In genomic region chr6:158143700-158144099, GRCh38 we compare ENCODE assay signal across 9 cellular contexts. TPM values are rescaled to one million over a fixed set of nuclear protein-coding genes. Genes with fewer than 3 reads are reported as not detected.
DNase-seq lines count a peak whose midpoint lies in the region; ATAC-seq and TF ChIP-seq lines count a peak whose summit lies in the region.
"Had no signal": no experiment of that assay in that cellular context is flagged by ENCODE, and none has a peak within 500 bp of the region (broad histone marks: within the 10 kb centered on the region; RNA-seq: fewer than 3 reads in every experiment).

No MANE protein-coding gene starts in this region.

- H3K4me2 ChIP-seq in DND-41 (ENCODE audit: insufficient read depth, low read length) = no peak overlapping the region

- peaks cover 31% of the 10 kb centered on the region for H3K36me3 Mint-ChIP-seq in HFFc6 (ENCODE audit: low read depth)
- peaks cover 51% of the 10 kb centered on the region for H3K36me3 Mint-ChIP-seq in activated T-helper 17 cell treated with anti-CD3 and anti-CD28 coated beads, Interleukin-2, amount 50 U/mL, for 72 hours (ENCODE audit: low read depth)

- H3K36me3 ChIP-seq in DND-41 (ENCODE audit: insufficient read depth, low read length) (peaks cover 39% of the 10 kb centered on the region), kidney epithelial cell (ENCODE audit: control insufficient read depth, insufficient read depth, low read length) (peaks cover 1% of the 10 kb centered on the region)

- H3K9ac ChIP-seq in DND-41 (ENCODE audit: low read depth, low read length) = no peak overlapping the region

- H3K27ac Mint-ChIP-seq in HFFc6 = no peak overlapping the region
- no peak overlapping the region for H3K27ac Mint-ChIP-seq in activated T-helper 17 cell treated with anti-CD3 and anti-CD28 coated beads, Interleukin-2, amount 50 U/mL, for 72 hours

- H3K4me1 ChIP-seq in DND-41 (ENCODE audit: insufficient read depth, low read length) = no peaks in the 10 kb centered on the region
- H3K4me1 ChIP-seq: vagina had no signal

- no peaks in the 10 kb centered on the region for H4K20me1 ChIP-seq in DND-41 (ENCODE audit: insufficient read depth, low read length)

- no peak overlapping the region for H3K27ac ChIP-seq in DND-41 (ENCODE audit: low read length)
- H3K27ac ChIP-seq: vagina had no signal

- H3K79me2 ChIP-seq in DND-41 (ENCODE audit: insufficient read depth, low read length) = no peaks in the 10 kb centered on the region

- H3K27me3 ChIP-seq in DND-41 (ENCODE audit: insufficient read depth, low read length, poor library complexity) (no peaks in the 10 kb centered on the region), kidney epithelial cell (ENCODE audit: control insufficient read depth, insufficient read depth, low read length) (no peaks in the 10 kb centered on the region)
- H3K27me3 ChIP-seq: vagina had no signal

- peaks cover 22% of the 10 kb centered on the region for H3K4me1 Mint-ChIP-seq in HFFc6 (ENCODE audit: low read depth)
- H3K4me1 Mint-ChIP-seq in activated T-helper 17 cell treated with anti-CD3 and anti-CD28 coated beads, Interleukin-2, amount 50 U/mL, for 72 hours = no peaks in the 10 kb centered on the region

- H2AFZ ChIP-seq in DND-41 (ENCODE audit: low read depth, low read length) = no peak overlapping the region

- H3K9me3 ChIP-seq in DND-41 (ENCODE audit: insufficient read depth, low read length, severe bottlenecking) = no peaks in the 10 kb centered on the region
- H3K9me3 ChIP-seq: vagina had no signal

- H3K4me3 Mint-ChIP-seq in HFFc6 = no peak overlapping the region
- H3K4me3 Mint-ChIP-seq in activated T-helper 17 cell treated with anti-CD3 and anti-CD28 coated beads, Interleukin-2, amount 50 U/mL, for 72 hours = no peak overlapping the region

- TF ChIP-seq CTCF in DND-41 (IDR thresholded peaks at IDR 0.05; ENCODE audit: borderline replicate concordance, extremely low read depth, low read length, poor library complexity, severe bottlenecking) (peak; percentile 32), HFFc6 (IDR thresholded peaks at IDR 0.05) (peak; percentile 50), kidney epithelial cell (IDR thresholded peaks at IDR 0.05; ENCODE audit: insufficient read depth, low read length, poor library complexity, severe bottlenecking) (peak; percentile 44)

- H3K4me3 ChIP-seq in DND-41 (ENCODE audit: low read depth in 1 of 2, low read length in 2 of 2) (no peak overlapping the region), kidney epithelial cell (ENCODE audit: low read depth, low read length) (no peak overlapping the region)
- H3K4me3 ChIP-seq: vagina had no signal

- H3K27me3 Mint-ChIP-seq in HFFc6 (ENCODE audit: insufficient read depth) = no peaks in the 10 kb centered on the region
- H3K27me3 Mint-ChIP-seq in activated T-helper 17 cell treated with anti-CD3 and anti-CD28 coated beads, Interleukin-2, amount 50 U/mL, for 72 hours = no peaks in the 10 kb centered on the region

- H3K9me3 Mint-ChIP-seq in HFFc6 = no peaks in the 10 kb centered on the region
- no peaks in the 10 kb centered on the region for H3K9me3 Mint-ChIP-seq in activated T-helper 17 cell treated with anti-CD3 and anti-CD28 coated beads, Interleukin-2, amount 50 U/mL, for 72 hours

- no peak for DNase-seq in DND-41
- no peak for DNase-seq in HFFc6
- no peak for DNase-seq in kidney epithelial cell (ENCODE audit: low read depth)
- no peak for DNase-seq in NCI-H1694 treated with DMSO at 0.1 percent for 48 hours (lab: John Stamatoyannopoulos, UW)

- ATAC-seq in DND-41 (ENCODE audit: insufficient read depth, low read depth) (0 out of 3 replicates have a peak, but pooled peaks have one; percentile 24), GM21381 (IDR thresholded peaks at IDR 0.05; ENCODE audit: unreplicated experiment) (no peak), esophagus mucosa (no peak), GM19328 (IDR thresholded peaks at IDR 0.05; ENCODE audit: unreplicated experiment) (no peak)
- ATAC-seq in activated T-helper 17 cell treated with anti-CD3 and anti-CD28 coated beads, Interleukin-2, amount 50 U/mL, for 72 hours (replicated peaks) = peak; percentile 46

RNA-seq across cellular contexts. Expression of gene SERAC1, which starts 24.4 kb away (rescaled TPM):
- 1 to 10 TPM; 5.2 to 7.0 (median 6.1) TPM for total RNA-seq in HFFc6 (2021; fragmentation: NEBNext Ultra II Directional; extraction: Animal tissue kit (Norgen Biotek cat#: 25700))
- total RNA-seq in activated T-helper 17 cell treated with anti-CD3 and anti-CD28 coated beads, Interleukin-2, amount 50 U/mL, for 72 hours = 1 to 10 TPM; 4.3 to 6.4 TPM
- total RNA-seq in kidney epithelial cell (9.2 and 9.5 TPM in 2 replicates), esophagus mucosa (7.4 TPM)

RNA-seq across cellular contexts. Expression of gene GTF2H5, which starts 24.4 kb away (rescaled TPM):
- 10 to 100 TPM; 34.9 to 46.3 (median 42.1) TPM for total RNA-seq in HFFc6 (2021; fragmentation: NEBNext Ultra II Directional; extraction: Animal tissue kit (Norgen Biotek cat#: 25700))
- 10 to 100 TPM; 11.8 to 19.8 TPM for total RNA-seq in activated T-helper 17 cell treated with anti-CD3 and anti-CD28 coated beads, Interleukin-2, amount 50 U/mL, for 72 hours
- total RNA-seq in kidney epithelial cell (3.4 and 7.6 TPM in 2 replicates), esophagus mucosa (20.4 TPM)

Comparison
In these comparisons a context has a peak if more than half of its experiments do, and no peak if none do; other contexts are left out.
1. ATAC-seq: peak in DND-41 (single experiment) and activated T-helper 17 cell treated with anti-CD3 and anti-CD28 coated beads, Interleukin-2, amount 50 U/mL, for 72 hours (single experiment); none in GM21381 (single experiment), esophagus mucosa (single experiment) and GM19328 (single experiment).
2. Peak in every context shown above with its lines, with median percentiles within 50 percentile points of each other: CTCF ChIP-seq.